In the genomic region with DNA sequence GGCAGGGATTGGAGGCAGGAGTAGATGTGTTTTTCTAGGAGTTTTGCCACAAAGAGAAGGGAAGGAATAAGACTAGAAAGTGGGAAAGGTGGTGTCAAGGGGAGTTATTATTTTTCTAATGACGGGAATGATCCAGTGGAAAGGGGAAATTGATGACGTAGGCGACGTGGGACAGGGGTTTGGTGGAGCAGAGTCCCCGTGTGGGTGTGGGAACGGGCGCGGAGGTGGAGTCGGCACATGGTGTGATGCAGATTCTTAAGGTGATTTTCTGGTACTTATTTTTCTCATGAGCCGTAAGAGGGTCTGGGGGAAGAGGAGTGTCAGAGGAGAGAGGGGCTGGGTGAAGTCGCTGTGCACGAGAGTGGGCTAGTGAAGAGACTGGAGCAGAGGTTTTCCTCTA, we compare ENCODE assay signal across 8 cellular contexts.
"Had no signal": no experiment of that assay in that cellular context is flagged by ENCODE, and none has a peak within 500 bp of the region (broad histone marks: within the 10 kb centered on the region; RNA-seq: fewer than 3 reads in every experiment).

No MANE protein-coding gene starts in this region.

- H3K4me3 ChIP-seq: K562 had no signal

- H3K27ac ChIP-seq: HL-60, KMS-11 had no signal

- FAIRE-seq: HepG2, HTR-8/SVneo, K562 had no signal

- DNase-seq: IMR-90, KBM-7, KG1 had no signal

- H3K9ac ChIP-seq: KMS-11 had no signal

- H3K4me2 ChIP-seq: KMS-11 had no signal
